In the genomic region with DNA sequence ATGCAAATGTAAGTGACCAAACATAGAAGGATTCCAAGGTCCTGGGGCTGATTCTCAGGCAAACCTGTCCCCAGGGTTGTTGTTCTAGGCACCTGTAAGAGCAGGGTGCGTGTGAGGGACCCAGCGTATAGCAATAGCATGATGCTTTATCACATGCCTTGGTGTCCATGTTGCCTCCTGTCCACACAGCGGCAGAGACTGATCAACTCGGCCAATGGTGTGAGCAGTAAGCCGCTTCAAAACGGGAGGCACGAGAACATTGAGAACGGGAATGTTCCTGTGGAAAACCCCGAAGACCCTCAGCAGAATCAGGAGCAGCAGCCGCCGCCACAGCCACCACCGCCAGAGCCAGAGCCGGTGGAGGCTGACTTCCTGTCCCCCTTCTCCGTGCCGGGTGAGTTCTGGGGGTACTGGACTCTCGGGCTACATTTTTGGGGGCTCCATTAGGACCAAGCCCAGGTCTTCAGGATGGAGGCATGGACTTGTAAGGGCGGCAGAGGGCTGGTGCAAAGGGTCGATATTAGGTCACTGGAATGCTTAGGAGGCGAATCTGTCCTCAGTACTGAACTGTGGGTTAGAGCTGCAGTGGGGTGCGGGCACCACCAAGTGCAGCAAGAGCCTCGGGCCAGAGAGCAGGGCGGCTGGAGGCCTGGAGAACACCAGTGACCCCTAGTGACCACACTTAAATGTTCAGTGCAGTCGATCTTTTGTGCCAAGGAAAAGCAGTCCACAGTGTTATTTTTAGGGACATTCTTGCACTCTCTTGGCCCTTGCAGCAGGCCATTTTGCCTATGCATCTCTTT, we compare ENCODE assay signal across 8 cellular contexts. TPM values are rescaled to one million over a fixed set of nuclear protein-coding genes. Genes with fewer than 3 reads are reported as not detected.
A peak's percentile ranks its signal among the peaks of the same experiment; 100 is the strongest.
DNase-seq lines count a peak whose midpoint lies in the region; ATAC-seq and TF ChIP-seq lines count a peak whose summit lies in the region.

No MANE protein-coding gene starts in this region.

- no peaks in the 10 kb centered on the region for H3K9me3 ChIP-seq in hepatocyte (ENCODE audit: low read depth)

- no peaks in the 10 kb centered on the region for H3K27me3 ChIP-seq in hepatocyte

- in situ Hi-C loops in GM13977 (cut with MboI; ENCODE audit: low pct_unique_long_range_greater_than_20kb, low sequenced_read_pairs, unreplicated experiment): no loop called here

- peak; percentile 78 for DNase-seq in Ammon's horn (ENCODE audit: low spot score)
- peak; percentile 60 for DNase-seq in GM13977 (ENCODE audit: low spot score)
- peak; percentile 5 for DNase-seq in NCI-H345 treated with DMSO at 0.1 percent for 48 hours (lab: John Stamatoyannopoulos, UW; ENCODE audit: unreplicated experiment)
- DNase-seq in amniotic stem cell (lab: John Stamatoyannopoulos, UW): peak; percentile 48
- peak; percentile 83 for DNase-seq in hepatocyte (ENCODE audit: low spot score)

- H3K27ac Mint-ChIP-seq in stimulated activated memory B cell treated with anti-CD40 and anti-IgM and Interleukin-4, amounts not matched to agents 10 μg/mL and 1 μg/mL and 100 μg/mL, for 72 hours: no peak overlapping the region

- H3K36me3 ChIP-seq in hepatocyte (replicated peaks; ENCODE audit: insufficient read depth, low read depth): no peaks in the 10 kb centered on the region

- H3K4me2 ChIP-seq in hepatocyte: no peak overlapping the region

- no peaks in the 10 kb centered on the region for H3K9me2 ChIP-seq in hepatocyte (replicated peaks; ENCODE audit: insufficient read depth)

- peaks cover 10% of the 10 kb centered on the region for H3K4me1 Mint-ChIP-seq in stimulated activated memory B cell treated with anti-CD40 and anti-IgM and Interleukin-4, amounts not matched to agents 10 μg/mL and 1 μg/mL and 100 μg/mL, for 72 hours

- no peak overlapping the region for H3K4me3 ChIP-seq in hepatocyte

- peak; percentile 72 for TF ChIP-seq CTCF in GM13977 (IDR thresholded peaks at IDR 0.05; ENCODE audit: extremely low read depth, insufficient read depth, missing control alignments)
- TF ChIP-seq CTCF in hepatocyte (IDR thresholded peaks at IDR 0.05; ENCODE audit: poor library complexity): peak; percentile 69

- no peaks in the 10 kb centered on the region for H4K20me1 ChIP-seq in hepatocyte (ENCODE audit: insufficient read depth, poor library complexity, severe bottlenecking)

- ATAC-seq in stimulated activated memory B cell treated with anti-CD40 and anti-IgM and Interleukin-4, amounts not matched to agents 10 μg/mL and 1 μg/mL and 100 μg/mL, for 72 hours: peak; percentile 76
- ATAC-seq in GM21390 (IDR thresholded peaks at IDR 0.05; ENCODE audit: unreplicated experiment) (no peak), HG03139 (IDR thresholded peaks at IDR 0.05; ENCODE audit: unreplicated experiment) (no peak)

- H3K27me3 Mint-ChIP-seq in stimulated activated memory B cell treated with anti-CD40 and anti-IgM and Interleukin-4, amounts not matched to agents 10 μg/mL and 1 μg/mL and 100 μg/mL, for 72 hours: peaks cover 27% of the 10 kb centered on the region

- no peaks in the 10 kb centered on the region for H3K36me3 Mint-ChIP-seq in stimulated activated memory B cell treated with anti-CD40 and anti-IgM and Interleukin-4, amounts not matched to agents 10 μg/mL and 1 μg/mL and 100 μg/mL, for 72 hours

- H3K9me3 Mint-ChIP-seq in stimulated activated memory B cell treated with anti-CD40 and anti-IgM and Interleukin-4, amounts not matched to agents 10 μg/mL and 1 μg/mL and 100 μg/mL, for 72 hours: no peaks in the 10 kb centered on the region

- H2AFZ ChIP-seq in hepatocyte: no peak overlapping the region

- H3K79me2 ChIP-seq in hepatocyte: no peaks in the 10 kb centered on the region

- 68% methylated on average over 21 of the region's 23 CpGs for WGBS in hepatocyte (ENCODE audit: low lambda C conversion rate, missing lambda C conversion rate)

- H3K4me1 ChIP-seq in hepatocyte (ENCODE audit: insufficient read depth): no peaks in the 10 kb centered on the region

- no peak overlapping the region for H3K27ac ChIP-seq in hepatocyte

- no peak overlapping the region for H3K4me3 Mint-ChIP-seq in stimulated activated memory B cell treated with anti-CD40 and anti-IgM and Interleukin-4, amounts not matched to agents 10 μg/mL and 1 μg/mL and 100 μg/mL, for 72 hours

RNA-seq across cellular contexts. Expression of gene RIN3, which starts 57.2 kb away (rescaled TPM):
- total RNA-seq in hepatocyte: 4.2 and 4.7 TPM in 2 replicates
- polyA plus RNA-seq in hepatocyte: 8.6 and 11.8 TPM in 2 replicates

Comparison
In these comparisons a context has a peak if more than half of its experiments do, and no peak if none do; other contexts are left out.
1. DNase-seq: peak in every context shown above with its lines; median percentile 83 in hepatocyte; 78 in Ammon's horn; 60 in GM13977; 48 in amniotic stem cell; 5 in NCI-H345 treated with DMSO at 0.1 percent for 48 hours.